ENCODE assay signal across 18 cellular contexts in the genomic region with DNA sequence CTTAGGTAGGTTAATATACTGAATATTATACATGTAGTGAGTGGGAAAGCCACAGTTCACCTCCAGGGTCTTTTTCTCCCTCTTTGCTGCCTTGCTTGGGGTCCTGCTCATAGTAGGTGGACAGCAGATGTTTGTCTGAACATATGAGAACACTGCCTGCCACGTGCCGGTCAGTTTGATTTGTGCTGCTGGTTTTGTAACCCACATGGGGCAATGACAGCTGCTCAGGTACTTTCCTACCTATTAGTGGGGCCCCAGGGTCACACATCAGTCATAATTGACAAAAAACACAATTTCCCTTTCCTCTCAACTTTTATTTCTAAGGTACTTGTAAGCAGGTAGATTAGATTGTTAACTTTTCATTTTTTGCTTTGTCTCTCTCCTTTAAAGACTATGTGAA. TPM values are rescaled to one million over a fixed set of nuclear protein-coding genes. Genes with fewer than 3 reads are reported as not detected.
DNase-seq lines count a peak whose midpoint lies in the region; ATAC-seq and TF ChIP-seq lines count a peak whose summit lies in the region.
"Had no signal": no experiment of that assay in that cellular context is flagged by ENCODE, and none has a peak within 500 bp of the region (broad histone marks: within the 10 kb centered on the region; RNA-seq: fewer than 3 reads in every experiment).

No MANE protein-coding gene starts in this region.

- no peak overlapping the region for H3K4me3 ChIP-seq in GM12865 (ENCODE audit: low read depth, low read length)
- H3K4me3 ChIP-seq: K562, PC-9, SJSA1 had no signal

- H3K9me3 Mint-ChIP-seq in activated naive CD8-positive, alpha-beta T cell treated with anti-CD3 and anti-CD28 coated beads for 36 hours: no peaks in the 10 kb centered on the region
- no peaks in the 10 kb centered on the region for H3K9me3 Mint-ChIP-seq in natural killer cell treated with Interleukin-12 subunit alpha and Interleukin-12 subunit beta and Interleukin-15 and Interleukin-18, amount 100 ng/mL, for 72 hours

- H3K27me3 Mint-ChIP-seq in activated naive CD8-positive, alpha-beta T cell treated with anti-CD3 and anti-CD28 coated beads for 36 hours: no peaks in the 10 kb centered on the region
- H3K27me3 Mint-ChIP-seq in natural killer cell treated with Interleukin-12 subunit alpha and Interleukin-12 subunit beta and Interleukin-15 and Interleukin-18, amount 100 ng/mL, for 72 hours: no peaks in the 10 kb centered on the region

- H3K36me3 Mint-ChIP-seq in activated naive CD8-positive, alpha-beta T cell treated with anti-CD3 and anti-CD28 coated beads for 36 hours: peaks cover 16% of the 10 kb centered on the region
- H3K36me3 Mint-ChIP-seq in natural killer cell treated with Interleukin-12 subunit alpha and Interleukin-12 subunit beta and Interleukin-15 and Interleukin-18, amount 100 ng/mL, for 72 hours: peaks cover 4% of the 10 kb centered on the region

- H3K27ac Mint-ChIP-seq in activated naive CD8-positive, alpha-beta T cell treated with anti-CD3 and anti-CD28 coated beads for 36 hours: peak overlapping the region; percentile 26
- H3K27ac Mint-ChIP-seq in natural killer cell treated with Interleukin-12 subunit alpha and Interleukin-12 subunit beta and Interleukin-15 and Interleukin-18, amount 100 ng/mL, for 72 hours: peak overlapping the region; percentile 22 to 86

- ATAC-seq in natural killer cell treated with Interleukin-12 subunit alpha and Interleukin-12 subunit beta and Interleukin-15 and Interleukin-18, amount 100 ng/mL, for 72 hours: no peak
- ATAC-seq in sciatic nerve: no peak
- no peak for ATAC-seq in HG02571 (IDR thresholded peaks at IDR 0.05; ENCODE audit: unreplicated experiment)
- ATAC-seq: K562 had no signal

- intact Hi-C loops in sciatic nerve (cut with DNase I): no loop called here

- DNase-seq in GM12865 (ENCODE audit: low read depth) (peak; percentile 52), GM20000 (ENCODE audit: low spot score) (peak; percentile 16), sciatic nerve (ENCODE audit: low spot score) (no peak), AG20443 (ENCODE audit: low spot score) (no peak)
- no peak for DNase-seq in activated naive CD8-positive, alpha-beta T cell treated with anti-CD3 and anti-CD28 coated beads for 36 hours
- DNase-seq in natural killer cell treated with Interleukin-12 subunit alpha and Interleukin-12 subunit beta and Interleukin-15 and Interleukin-18, amount 100 ng/mL, for 72 hours (ENCODE audit: low spot score): no peak
- DNase-seq: ACHN, Caco-2, DMS153, EL, H7, NCI-H1436, NCI-H2081, NCI-H510A treated with DMSO at 0.1 percent for 48 hours, PC-9 had no signal

- TF ChIP-seq CTCF in GM12865 (IDR thresholded peaks at IDR 0.05; ENCODE audit: insufficient read depth, low read depth, low read length, missing control alignments) (no peak), GM20000 (IDR thresholded peaks at IDR 0.05; ENCODE audit: extremely low read depth, missing control alignments) (no peak)

- H3K4me3 Mint-ChIP-seq in activated naive CD8-positive, alpha-beta T cell treated with anti-CD3 and anti-CD28 coated beads for 36 hours: no peak overlapping the region
- H3K4me3 Mint-ChIP-seq in natural killer cell treated with Interleukin-12 subunit alpha and Interleukin-12 subunit beta and Interleukin-15 and Interleukin-18, amount 100 ng/mL, for 72 hours: no peak overlapping the region

- H3K4me1 Mint-ChIP-seq in activated naive CD8-positive, alpha-beta T cell treated with anti-CD3 and anti-CD28 coated beads for 36 hours: peaks cover 37% of the 10 kb centered on the region
- H3K4me1 Mint-ChIP-seq in natural killer cell treated with Interleukin-12 subunit alpha and Interleukin-12 subunit beta and Interleukin-15 and Interleukin-18, amount 100 ng/mL, for 72 hours (ENCODE audit: low read depth in 2 of 2): peaks cover 61 to 62% of the 10 kb centered on the region in 2 donors

RNA-seq across cellular contexts. Expression of a gene that starts 43.8 kb away (rescaled TPM):
- 10 to 100 TPM; 12.2 to 13.6 TPM for total RNA-seq in activated naive CD8-positive, alpha-beta T cell treated with anti-CD3 and anti-CD28 coated beads for 36 hours
- total RNA-seq in natural killer cell treated with Interleukin-12 subunit alpha and Interleukin-12 subunit beta and Interleukin-15 and Interleukin-18, amount 100 ng/mL, for 72 hours: 10 to 100 TPM; 61.4 to 82.1 TPM
- 25.6 TPM for total RNA-seq in sciatic nerve

Comparison
In these comparisons a context has a peak if more than half of its experiments do, and no peak if none do; other contexts are left out.
1. DNase-seq: peak in GM12865 (single experiment) and GM20000 (single experiment); none in activated naive CD8-positive, alpha-beta T cell treated with anti-CD3 and anti-CD28 coated beads for 36 hours (single experiment), natural killer cell treated with Interleukin-12 subunit alpha and Interleukin-12 subunit beta and Interleukin-15 and Interleukin-18, amount 100 ng/mL, for 72 hours (single experiment), sciatic nerve (single experiment) and AG20443 (single experiment).